17 cellular contexts compared by ENCODE assay signal in the genomic region with DNA sequence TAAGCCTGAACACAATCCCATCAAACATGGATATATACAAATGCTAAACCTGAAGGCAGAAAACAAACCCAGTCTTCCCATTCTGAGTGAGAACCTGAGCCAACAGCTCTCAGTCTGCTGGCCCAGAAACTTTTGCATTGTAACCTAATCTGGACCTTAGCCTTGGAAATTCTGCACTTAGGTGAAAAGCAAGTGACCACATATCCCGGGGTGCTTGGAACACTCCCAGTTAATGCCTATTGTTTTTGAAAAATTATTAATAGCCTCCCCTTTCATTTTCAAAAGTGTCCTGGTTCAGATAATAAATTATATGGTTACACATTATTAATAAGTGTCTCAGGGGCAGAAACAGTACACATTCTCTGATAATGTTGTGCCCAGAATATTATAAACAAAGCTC.
DNase-seq lines count a peak whose midpoint lies in the region; ATAC-seq and TF ChIP-seq lines count a peak whose summit lies in the region.
"Had no signal": no experiment of that assay in that cellular context is flagged by ENCODE, and none has a peak within 500 bp of the region (broad histone marks: within the 10 kb centered on the region; RNA-seq: fewer than 3 reads in every experiment).

No MANE protein-coding gene starts in this region.

- no peak overlapping the region for H2AFZ ChIP-seq in Loucy (ENCODE audit: low read length)
- H2AFZ ChIP-seq: GM23248 had no signal

- no peak for ATAC-seq in HG02852 (IDR thresholded peaks at IDR 0.05; ENCODE audit: unreplicated experiment)
- no peak for ATAC-seq in HG03439 (IDR thresholded peaks at IDR 0.05; ENCODE audit: unreplicated experiment)
- ATAC-seq: HCT116, K562 had no signal

- no peaks in the 10 kb centered on the region for H4K20me1 ChIP-seq in BLaER1 treated with 17β-estradiol and CSF1 and Interleukin-3, amounts not matched to agents 10 nM and 100 nM
- H4K20me1 ChIP-seq in Loucy (ENCODE audit: insufficient read depth, low read length, poor library complexity, severe bottlenecking) = no peaks in the 10 kb centered on the region

- TF ChIP-seq CTCF in Loucy (conservative IDR thresholded peaks at IDR 0.05; ENCODE audit: low read length) (no peak), nephron (IDR thresholded peaks at IDR 0.05; ENCODE audit: unreplicated experiment in 3 of 3) (no peak), sigmoid colon (IDR thresholded peaks at IDR 0.05) (no peak)

- peak overlapping the region in 5 of 11 experiments; percentile 1 to 32 (median 19); a peak in 4 of 22 replicates for H3K27ac ChIP-seq in BLaER1 treated with 17β-estradiol and CSF1 and Interleukin-3, amounts not matched to agents 10 nM and 100 nM
- H3K27ac ChIP-seq in sigmoid colon = no peak overlapping the region
- H3K27ac ChIP-seq: C4-2B, GM23248, HL-60 had no signal

- no peaks in the 10 kb centered on the region for H3K36me3 Mint-ChIP-seq in dendritic cell treated with granulocyte-macrophage colony-stimulating factor and Interleukin-4, amounts not matched to agents 40 ng/mL and 50 ng/mL, for 4 days (ENCODE audit: low read depth)
- no peaks in the 10 kb centered on the region for H3K36me3 Mint-ChIP-seq in nephron (ENCODE audit: low read depth)

- peaks cover 13% of the 10 kb centered on the region for H3K4me1 Mint-ChIP-seq in dendritic cell treated with granulocyte-macrophage colony-stimulating factor and Interleukin-4, amounts not matched to agents 40 ng/mL and 50 ng/mL, for 4 days (ENCODE audit: low read depth)
- peaks cover 18% of the 10 kb centered on the region for H3K4me1 Mint-ChIP-seq in nephron
- H3K4me1 Mint-ChIP-seq: B cell had no signal

- no peak overlapping the region for H3K4me3 ChIP-seq in BLaER1 treated with 17β-estradiol and CSF1 and Interleukin-3, amounts not matched to agents 10 nM and 100 nM
- peak overlapping the region; percentile 37 for H3K4me3 ChIP-seq in Loucy (ENCODE audit: low read length, poor library complexity, severe bottlenecking)
- no peak overlapping the region for H3K4me3 ChIP-seq in sigmoid colon
- H3K4me3 ChIP-seq: GM23248, K562 had no signal

- H3K27ac Mint-ChIP-seq in dendritic cell treated with granulocyte-macrophage colony-stimulating factor and Interleukin-4, amounts not matched to agents 40 ng/mL and 50 ng/mL, for 4 days = peak overlapping the region; percentile 45
- H3K27ac Mint-ChIP-seq in nephron = peak overlapping the region in 2 of 3 experiments; percentile 7 to 13
- H3K27ac Mint-ChIP-seq: B cell; CD4-positive, alpha-beta T cell; HFFc6 had no signal

- H3K4me3 Mint-ChIP-seq in dendritic cell treated with granulocyte-macrophage colony-stimulating factor and Interleukin-4, amounts not matched to agents 40 ng/mL and 50 ng/mL, for 4 days = no peak overlapping the region
- H3K4me3 Mint-ChIP-seq in nephron = no peak overlapping the region
- H3K4me3 Mint-ChIP-seq: B cell; CD4-positive, alpha-beta T cell; HFFc6 had no signal

- no peaks in the 10 kb centered on the region for H3K27me3 Mint-ChIP-seq in dendritic cell treated with granulocyte-macrophage colony-stimulating factor and Interleukin-4, amounts not matched to agents 40 ng/mL and 50 ng/mL, for 4 days
- H3K27me3 Mint-ChIP-seq in nephron (ENCODE audit: low read depth) = no peaks in the 10 kb centered on the region
- H3K27me3 Mint-ChIP-seq: CD4-positive, alpha-beta T cell had no signal

- H3K36me3 ChIP-seq in BLaER1 treated with 17β-estradiol and CSF1 and Interleukin-3, amounts not matched to agents 10 nM and 100 nM = no peaks in the 10 kb centered on the region
- H3K36me3 ChIP-seq in Loucy (ENCODE audit: insufficient read depth, low read length) (no peaks in the 10 kb centered on the region), sigmoid colon (no peaks in the 10 kb centered on the region)

- no peaks in the 10 kb centered on the region for H3K9me3 Mint-ChIP-seq in dendritic cell treated with granulocyte-macrophage colony-stimulating factor and Interleukin-4, amounts not matched to agents 40 ng/mL and 50 ng/mL, for 4 days
- H3K9me3 Mint-ChIP-seq in nephron = peaks cover 3% of the 10 kb centered on the region
- H3K9me3 Mint-ChIP-seq: CD4-positive, alpha-beta T cell; HFFc6 had no signal

- no peaks in the 10 kb centered on the region for H3K9me2 ChIP-seq in Loucy (replicated peaks; ENCODE audit: low read depth, low read length)

- DNase-seq in sigmoid colon = no peak
- DNase-seq: Caco-2; CD4-positive, alpha-beta T cell; GM23248; H7; HFFc6 had no signal

- no peak overlapping the region; a peak in 2 of 22 replicates for H3K9ac ChIP-seq in BLaER1 treated with 17β-estradiol and CSF1 and Interleukin-3, amounts not matched to agents 10 nM and 100 nM
- H3K9ac ChIP-seq in Loucy (ENCODE audit: low read depth, low read length, poor library complexity, severe bottlenecking) = peak overlapping the region; percentile 64
- H3K9ac ChIP-seq: GM23248 had no signal

- peaks cover 10% of the 10 kb centered on the region for H3F3A ChIP-seq in Loucy (ENCODE audit: low read depth)

- intact Hi-C loops in dendritic cell treated with granulocyte-macrophage colony-stimulating factor and Interleukin-4, amounts not matched to agents 40 ng/mL and 50 ng/mL, for 4 days (cut with micrococcal nuclease) = no loop called here
- intact Hi-C loops in sigmoid colon (cut with DNase I) = no loop called here

- H3K9me3 ChIP-seq in BLaER1 treated with 17β-estradiol and CSF1 and Interleukin-3, amounts not matched to agents 10 nM and 100 nM (replicated peaks in 1 of 11) = 0 out of 22 replicates have a peak, but pooled peaks cover 0 to 5% (median 0%) of the 10 kb centered on the region in 11 experiments
- H3K9me3 ChIP-seq in Loucy (ENCODE audit: insufficient read depth, low read depth, low read length) (peaks cover 4% of the 10 kb centered on the region; the same call in 1 of the 2 replicates), sigmoid colon (peaks cover 0 to 3% (median 0%) of the 10 kb centered on the region in 4 donors)
- H3K9me3 ChIP-seq: Caco-2 had no signal

- no peaks in the 10 kb centered on the region for H3K79me2 ChIP-seq in Loucy (ENCODE audit: insufficient read depth, low read length)

- peak overlapping the region; percentile 2 to 77 (median 44); a peak in 20 of 22 replicates for H3K4me2 ChIP-seq in BLaER1 treated with 17β-estradiol and CSF1 and Interleukin-3, amounts not matched to agents 10 nM and 100 nM
- peak overlapping the region; percentile 61 for H3K4me2 ChIP-seq in Loucy (ENCODE audit: low read depth, low read length, poor library complexity, severe bottlenecking)

- H3K27me3 ChIP-seq in BLaER1 treated with 17β-estradiol and CSF1 and Interleukin-3, amounts not matched to agents 10 nM and 100 nM = no peaks in the 10 kb centered on the region
- H3K27me3 ChIP-seq in Loucy (ENCODE audit: insufficient read depth, low read length, poor library complexity, severe bottlenecking) = no peaks in the 10 kb centered on the region
- no peaks in the 10 kb centered on the region for H3K27me3 ChIP-seq in sigmoid colon

- peaks cover 13 to 30% (median 25%) of the 10 kb centered on the region in 10 experiments for H3K4me1 ChIP-seq in BLaER1 treated with 17β-estradiol and CSF1 and Interleukin-3, amounts not matched to agents 10 nM and 100 nM
- H3K4me1 ChIP-seq in Loucy (ENCODE audit: insufficient read depth, low read length, poor library complexity, severe bottlenecking) = peaks cover 35% of the 10 kb centered on the region
- peaks cover 0 to 7% (median 0%) of the 10 kb centered on the region in 4 donors for H3K4me1 ChIP-seq in sigmoid colon
- H3K4me1 ChIP-seq: Caco-2 had no signal

- 35 to 49% methylated on average over 1 of the region's 1 CpG for WGBS in sigmoid colon, 2 donors

- TF ChIP-seq POLR2A in sigmoid colon (IDR thresholded peaks at IDR 0.05) = no peak

- TF ChIP-seq EP300 in sigmoid colon (IDR thresholded peaks at IDR 0.05) = no peak
